In the genomic region with DNA sequence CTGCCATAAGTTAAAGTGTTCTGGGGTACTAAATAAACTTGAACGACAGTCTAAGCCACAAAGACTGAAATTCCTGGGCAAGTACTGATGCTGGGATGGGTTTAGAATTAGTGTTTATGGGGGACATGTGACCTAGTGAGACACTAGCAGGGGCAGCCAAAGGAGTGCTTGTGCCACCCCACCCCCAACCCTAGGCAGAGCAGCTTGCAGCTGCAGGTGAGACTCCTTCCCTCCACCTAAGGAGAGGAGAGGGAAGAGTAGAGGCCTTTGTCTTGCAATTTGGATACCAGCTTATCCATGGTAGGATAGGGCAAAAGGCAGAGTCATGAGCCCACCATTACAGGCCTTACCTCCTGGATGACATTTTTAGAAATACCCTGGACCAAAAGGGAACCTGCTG, we compare ENCODE assay signal across 1 cellular context.
TF ChIP-seq lines count a peak whose summit lies in the region.

No MANE protein-coding gene starts in this region.

TF ChIP-seq in H1, 55 proteins besides CTCF, POLR2A, EP300 and RAD21:
- no peak for TF ChIP-seq ASH2L (IDR thresholded peaks at IDR 0.05; ENCODE audit: low read length)
